ENCODE assay signal across 15 cellular contexts in the genomic region with DNA sequence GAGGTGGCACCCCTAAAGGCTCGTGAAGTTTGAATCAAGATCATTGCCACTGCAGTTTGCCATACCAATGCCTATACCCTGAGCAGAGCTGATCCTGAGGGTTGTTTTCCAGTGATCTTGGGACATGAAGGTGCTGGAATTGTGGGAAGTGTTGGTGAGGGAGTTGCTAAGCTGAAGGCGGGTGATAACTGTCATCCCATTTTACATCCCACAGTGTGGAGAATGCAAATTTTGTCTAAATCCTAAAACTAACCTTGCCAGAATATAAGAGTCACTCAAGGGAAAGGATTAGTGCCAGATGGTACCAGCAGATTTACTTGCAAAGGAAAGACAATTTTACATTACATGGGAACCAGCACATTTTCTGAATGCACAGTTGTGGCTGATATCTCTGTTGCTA.
A peak's percentile ranks its signal among the peaks of the same experiment; 100 is the strongest.
DNase-seq lines count a peak whose midpoint lies in the region; ATAC-seq and TF ChIP-seq lines count a peak whose summit lies in the region.
"Had no signal": no experiment of that assay in that cellular context is flagged by ENCODE, and none has a peak within 500 bp of the region (broad histone marks: within the 10 kb centered on the region; RNA-seq: fewer than 3 reads in every experiment).

No MANE protein-coding gene starts in this region.

- no peaks in the 10 kb centered on the region for H3K9me3 Mint-ChIP-seq in activated T-cell treated with anti-CD3 and anti-CD28 coated beads, Interleukin-2, amount 50 U/mL, for 72 hours

- no peak overlapping the region for H3K27ac Mint-ChIP-seq in activated T-cell treated with anti-CD3 and anti-CD28 coated beads, Interleukin-2, amount 50 U/mL, for 72 hours
- H3K27ac Mint-ChIP-seq: CD4-positive, alpha-beta T cell; H9; IgD-negative memory B cell had no signal

- H3K4me2 ChIP-seq in Karpas-422 (ENCODE audit: low read depth, low read length, poor library complexity, severe bottlenecking) = no peak overlapping the region

- no peaks in the 10 kb centered on the region for H3K27me3 Mint-ChIP-seq in activated T-cell treated with anti-CD3 and anti-CD28 coated beads, Interleukin-2, amount 50 U/mL, for 72 hours (ENCODE audit: low read depth)
- H3K27me3 Mint-ChIP-seq: CD4-positive, alpha-beta T cell; IgD-negative memory B cell had no signal

- no peaks in the 10 kb centered on the region for H3K27me3 ChIP-seq in Karpas-422 (ENCODE audit: low read length)
- H3K27me3 ChIP-seq: BE2C had no signal

- no peak overlapping the region for H3K9ac ChIP-seq in Karpas-422 (ENCODE audit: low read length)

- H3K4me3 ChIP-seq in retinal pigment epithelial cell (ENCODE audit: low read length) (no peak overlapping the region), Karpas-422 (ENCODE audit: low read length) (no peak overlapping the region)

- H3K4me1 ChIP-seq in Karpas-422 (ENCODE audit: low read length) = no peaks in the 10 kb centered on the region
- H3K4me1 ChIP-seq: BE2C, Caco-2 had no signal

- no peaks in the 10 kb centered on the region for H3K79me2 ChIP-seq in Karpas-422 (ENCODE audit: low read length)

- H3K4me1 Mint-ChIP-seq in activated T-cell treated with anti-CD3 and anti-CD28 coated beads, Interleukin-2, amount 50 U/mL, for 72 hours (ENCODE audit: low read depth) = no peaks in the 10 kb centered on the region
- H3K4me1 Mint-ChIP-seq: H9, IgD-negative memory B cell had no signal

- no peak overlapping the region for H3K4me3 Mint-ChIP-seq in activated T-cell treated with anti-CD3 and anti-CD28 coated beads, Interleukin-2, amount 50 U/mL, for 72 hours
- H3K4me3 Mint-ChIP-seq: CD4-positive, alpha-beta T cell; H9; IgD-negative memory B cell had no signal

- TF ChIP-seq CTCF in retinal pigment epithelial cell (conservative IDR thresholded peaks at IDR 0.05; ENCODE audit: low read depth, low read length) = no peak

- DNase-seq in G401 (ENCODE audit: low spot score) (peak; percentile 30), NCI-H524 treated with DMSO at 0.1 percent for 48 hours (lab: John Stamatoyannopoulos, UW) (peak; percentile 67), cerebellar cortex (ENCODE audit: low spot score) (peak; percentile 22), retinal pigment epithelial cell (ENCODE audit: low read depth) (peak; percentile 35), Karpas-422 (no peak), nucleus accumbens (lab: John Stamatoyannopoulos, UW) (no peak)
- DNase-seq in activated T-cell treated with anti-CD3 and anti-CD28 coated beads, Interleukin-2, amount 50 U/mL, for 72 hours = no peak
- DNase-seq: BE2C; C1 segment of cervical spinal cord; Caco-2; CD4-positive, alpha-beta T cell; GDM1; H9 had no signal

- no peak overlapping the region for H3K27ac ChIP-seq in Karpas-422 (ENCODE audit: low read length)

- H2AFZ ChIP-seq in Karpas-422 (ENCODE audit: low read length) = no peak overlapping the region

- in situ Hi-C loops in G401 (cut with HindIII; ENCODE audit: low sequenced_read_pairs) = no loop called here

- no peaks in the 10 kb centered on the region for H3K9me3 ChIP-seq in Karpas-422 (ENCODE audit: low read length)
- H3K9me3 ChIP-seq: BE2C, Caco-2 had no signal

- no peaks in the 10 kb centered on the region for H3K36me3 Mint-ChIP-seq in activated T-cell treated with anti-CD3 and anti-CD28 coated beads, Interleukin-2, amount 50 U/mL, for 72 hours (ENCODE audit: insufficient read depth in 2 of 2)
- H3K36me3 Mint-ChIP-seq: IgD-negative memory B cell had no signal

- H4K20me1 ChIP-seq in Karpas-422 (ENCODE audit: insufficient read depth, low read depth, low read length) = no peaks in the 10 kb centered on the region

- H3K36me3 ChIP-seq in Karpas-422 (ENCODE audit: insufficient read depth, low read length) = no peaks in the 10 kb centered on the region
- H3K36me3 ChIP-seq: BE2C had no signal

- no peak for ATAC-seq in activated T-cell treated with anti-CD3 and anti-CD28 coated beads, Interleukin-2, amount 50 U/mL, for 72 hours (replicated peaks in 1 of 2)
- ATAC-seq: HepG2 had no signal

- H3K9me2 ChIP-seq in Karpas-422 (replicated peaks; ENCODE audit: insufficient read depth, low read length) = no peaks in the 10 kb centered on the region

Comparison
In these comparisons a context has a peak if more than half of its experiments do, and no peak if none do; other contexts are left out.
1. DNase-seq: peak in G401 (single experiment), NCI-H524 treated with DMSO at 0.1 percent for 48 hours (single experiment), cerebellar cortex (single experiment) and retinal pigment epithelial cell (single experiment); none in activated T-cell treated with anti-CD3 and anti-CD28 coated beads, Interleukin-2, amount 50 U/mL, for 72 hours (0 of 2), Karpas-422 (single experiment) and nucleus accumbens (0 of 56).